ENCODE assay signal across 9 cellular contexts in genomic region chr3:98561727-98562521, GRCh38. TPM values are rescaled to one million over a fixed set of nuclear protein-coding genes. Genes with fewer than 3 reads are reported as not detected.
DNase-seq lines count a peak whose midpoint lies in the region; ATAC-seq and TF ChIP-seq lines count a peak whose summit lies in the region.
"Had no signal": no experiment of that assay in that cellular context is flagged by ENCODE, and none has a peak within 500 bp of the region (broad histone marks: within the 10 kb centered on the region; RNA-seq: fewer than 3 reads in every experiment).

No MANE protein-coding gene starts in this region.

- H3K27ac ChIP-seq in RWPE1 (no peak overlapping the region), spleen (peak overlapping the region in 4 of 8 donors; percentile 0 to 71 (median 28))

- intact Hi-C loops in spleen (cut with DNase I; ENCODE audit: low total_unique reads): no loop called here

- H3K36me3 Mint-ChIP-seq in T-cell: no peaks in the 10 kb centered on the region

- 67 to 76% (median 70%) methylated on average over 5 of the region's 5 CpGs for WGBS in spleen, 5 donors

- peak overlapping the region; percentile 54 for H3K4me3 ChIP-seq in GM12864 (ENCODE audit: low read depth, low read length)
- no peak overlapping the region for H3K4me3 ChIP-seq in kidney epithelial cell (ENCODE audit: low read depth, low read length)
- no peak overlapping the region for H3K4me3 ChIP-seq in spleen

- peaks cover 60 to 83% (median 78%) of the 10 kb centered on the region in 3 donors for H3K4me1 Mint-ChIP-seq in T-cell

- H3K27me3 Mint-ChIP-seq in T-cell: no peaks in the 10 kb centered on the region

- peak overlapping the region; percentile 88 to 98 for H3K27ac Mint-ChIP-seq in T-cell

- no peak for DNase-seq in GM12864 (ENCODE audit: low read depth)
- peak in 2 of 34 experiments; percentile 12 to 27 for DNase-seq in T-cell
- DNase-seq in kidney epithelial cell (ENCODE audit: low read depth): peak; percentile 14
- DNase-seq in DMS153 (lab: John Stamatoyannopoulos, UW): no peak
- no peak for DNase-seq in RWPE1 (ENCODE audit: low spot score)
- no peak for DNase-seq in spleen
- DNase-seq: retina had no signal

- H3K9me3 ChIP-seq in spleen: no peaks in the 10 kb centered on the region

- H3K27me3 ChIP-seq in kidney epithelial cell (ENCODE audit: control insufficient read depth, insufficient read depth, low read length): no peaks in the 10 kb centered on the region
- peaks cover 0 to 4% (median 0%) of the 10 kb centered on the region in 7 donors for H3K27me3 ChIP-seq in spleen (replicated peaks in 1 of 7)

- POLR2A ChIA-PET in T-cell (lab: Charles Lee) (interaction anchor here (0.6 to 0.8 kb wide), 2 partner anchors 37 to 41 kb away, joined by 3 to 4 read pairs; no protein-coding TSS in a partner anchor), RWPE1 (lab: Yijun Ruan, JAX; ENCODE audit: low non-redundant PET) (no interaction called here)

- CTCF ChIA-PET in T-cell (lab: Charles Lee) (interaction anchor here (0.6 to 1.1 kb wide), 3 partner anchors 19 to 47 kb away, joined by 3 read pairs; no protein-coding TSS in a partner anchor), RWPE1 (lab: Yijun Ruan, JAX) (no interaction called here)

- H3K4me3 Mint-ChIP-seq in T-cell: peak overlapping the region in 1 of 3 donors; percentile 13

- no peaks in the 10 kb centered on the region for H3K36me3 ChIP-seq in kidney epithelial cell (ENCODE audit: control insufficient read depth, insufficient read depth, low read length)
- no peaks in the 10 kb centered on the region for H3K36me3 ChIP-seq in spleen

- peaks cover 0 to 47% (median 19%) of the 10 kb centered on the region in 6 donors for H3K4me1 ChIP-seq in spleen

- peak; percentile 19 for ATAC-seq in GM21576 (IDR thresholded peaks at IDR 0.05; ENCODE audit: unreplicated experiment)
- ATAC-seq in T-cell (replicated peaks in 1 of 4): peak in 2 of 4 experiments; percentile 32 to 34

- no peak for TF ChIP-seq POLR2A in spleen (IDR thresholded peaks at IDR 0.05)

- H3K9me3 Mint-ChIP-seq in T-cell: no peaks in the 10 kb centered on the region

- TF ChIP-seq CTCF in GM12864 (IDR thresholded peaks at IDR 0.05; ENCODE audit: low read depth, low read length, missing control alignments) (no peak), kidney epithelial cell (IDR thresholded peaks at IDR 0.05; ENCODE audit: insufficient read depth, low read length, poor library complexity, severe bottlenecking) (no peak), RWPE1 (conservative IDR thresholded peaks at IDR 0.05; ENCODE audit: low read depth) (no peak), spleen (IDR thresholded peaks at IDR 0.05 in 8 of 11, conservative IDR thresholded peaks at IDR 0.05 in 3 of 11) (no peak)

RNA-seq across cellular contexts. Expression of gene GPR15, which starts 30.1 kb away (rescaled TPM):
- total RNA-seq in T-cell (10 to 100 TPM in 4 of 5 donors, 1 to 10 TPM in 1; 5.7 to 69.9 (median 24.7) TPM), kidney epithelial cell (not detected in 2 replicates), spleen (10 to 100 TPM in 1 of 7 donors, 1 to 10 TPM in 5, not detected in 1; 1.8 to 11.9 (median 5.6) TPM)
- polyA plus RNA-seq in spleen: under 1 TPM; 0.30 to 0.86 (median 0.49) TPM
- polyA plus RNA-seq: keratinocyte had no signal

RNA-seq across cellular contexts. Expression of gene CPOX, which starts 31.5 kb away (rescaled TPM):
- 10 to 100 TPM; 13.9 to 47.6 (median 44.6) TPM for total RNA-seq in T-cell
- 26.5 and 28.2 TPM in 2 replicates for total RNA-seq in kidney epithelial cell
- total RNA-seq in spleen: 10 to 100 TPM; 14.5 to 26.0 (median 18.8) TPM
- 10 to 100 TPM in 2 of 3 donors, 1 to 10 TPM in 1; 9.8 to 14.8 (median 14.0) TPM for polyA plus RNA-seq in spleen

RNA-seq across cellular contexts. Expression of gene CLDND1, which starts 39.2 kb away (rescaled TPM):
- 100 to 1,000 TPM; 133 to 404 (median 264) TPM for total RNA-seq in T-cell
- total RNA-seq in kidney epithelial cell: 103 and 124 TPM in 2 replicates
- total RNA-seq in spleen: 100 to 1,000 TPM in 5 of 7 donors, 10 to 100 TPM in 2; 84.0 to 174 (median 114) TPM
- polyA plus RNA-seq in spleen: 10 to 100 TPM; 26.1 to 30.7 (median 28.2) TPM
